In genomic region chr4:185513489-185514181, GRCh38 we compare ENCODE assay signal across 9 cellular contexts. TPM values are rescaled to one million over a fixed set of nuclear protein-coding genes. Genes with fewer than 3 reads are reported as not detected.
DNase-seq lines count a peak whose midpoint lies in the region; ATAC-seq and TF ChIP-seq lines count a peak whose summit lies in the region.
"Had no signal": no experiment of that assay in that cellular context is flagged by ENCODE, and none has a peak within 500 bp of the region (broad histone marks: within the 10 kb centered on the region; RNA-seq: fewer than 3 reads in every experiment).

No MANE protein-coding gene starts in this region.

- no peak for TF ChIP-seq POLR2A in prostate gland (IDR thresholded peaks at IDR 0.05)

- no peak overlapping the region for H3K27ac Mint-ChIP-seq in activated CD8-positive, alpha-beta memory T cell treated with anti-CD3 and anti-CD28 coated beads, Interleukin-2, amount 10 ng/mL, durations not matched to agents 7 days and 5 days
- H3K27ac Mint-ChIP-seq in activated CD4-positive, alpha-beta T cell treated with anti-CD3 and anti-CD28 coated beads, Interleukin-2, amount 10 ng/mL, durations not matched to agents 24 days and 14 days = no peak overlapping the region

- WGBS in prostate gland = 52% methylated on average over 10 of the region's 10 CpGs

- TF ChIP-seq CTCF in thoracic aorta (IDR thresholded peaks at IDR 0.05) (no peak), prostate gland (IDR thresholded peaks at IDR 0.05) (no peak)

- no peaks in the 10 kb centered on the region for H3K9me3 Mint-ChIP-seq in activated CD8-positive, alpha-beta memory T cell treated with anti-CD3 and anti-CD28 coated beads, Interleukin-2, amount 10 ng/mL, durations not matched to agents 7 days and 5 days (ENCODE audit: low read depth)
- H3K9me3 Mint-ChIP-seq in activated CD4-positive, alpha-beta T cell treated with anti-CD3 and anti-CD28 coated beads, Interleukin-2, amount 10 ng/mL, durations not matched to agents 24 days and 14 days = no peaks in the 10 kb centered on the region

- no peaks in the 10 kb centered on the region for H3K9me3 ChIP-seq in thoracic aorta
- no peaks in the 10 kb centered on the region for H3K9me3 ChIP-seq in prostate gland

- H3K27me3 ChIP-seq in thoracic aorta (replicated peaks; ENCODE audit: insufficient read depth) (no peaks in the 10 kb centered on the region), prostate gland (replicated peaks; ENCODE audit: insufficient read depth) (no peaks in the 10 kb centered on the region)

- no peak overlapping the region for H3K4me3 Mint-ChIP-seq in activated CD8-positive, alpha-beta memory T cell treated with anti-CD3 and anti-CD28 coated beads, Interleukin-2, amount 10 ng/mL, durations not matched to agents 7 days and 5 days
- no peak overlapping the region for H3K4me3 Mint-ChIP-seq in activated CD4-positive, alpha-beta T cell treated with anti-CD3 and anti-CD28 coated beads, Interleukin-2, amount 10 ng/mL, durations not matched to agents 24 days and 14 days

- peaks cover 6 to 44% of the 10 kb centered on the region in 2 donors for H3K4me1 ChIP-seq in thoracic aorta (ENCODE audit: control insufficient read depth in 1 of 2, low read depth in 2 of 2)
- H3K4me1 ChIP-seq in prostate gland (replicated peaks) = peaks cover 2% of the 10 kb centered on the region

- intact Hi-C loops in left ventricle myocardium superior (cut with micrococcal nuclease) (no loop called here), prostate gland (cut with DNase I) (no loop called here)
- intact Hi-C loops in activated CD4-positive, alpha-beta T cell treated with anti-CD3 and anti-CD28 coated beads, Interleukin-2, amount 10 ng/mL, durations not matched to agents 24 days and 14 days (cut with micrococcal nuclease) = no loop called here

- H3K36me3 ChIP-seq in thoracic aorta (peaks cover 22% of the 10 kb centered on the region), prostate gland (no peaks in the 10 kb centered on the region)

- peaks cover 11% of the 10 kb centered on the region for H3K4me1 Mint-ChIP-seq in activated CD8-positive, alpha-beta memory T cell treated with anti-CD3 and anti-CD28 coated beads, Interleukin-2, amount 10 ng/mL, durations not matched to agents 7 days and 5 days
- peaks cover 10% of the 10 kb centered on the region for H3K4me1 Mint-ChIP-seq in activated CD4-positive, alpha-beta T cell treated with anti-CD3 and anti-CD28 coated beads, Interleukin-2, amount 10 ng/mL, durations not matched to agents 24 days and 14 days

- H3K36me3 Mint-ChIP-seq in activated CD8-positive, alpha-beta memory T cell treated with anti-CD3 and anti-CD28 coated beads, Interleukin-2, amount 10 ng/mL, durations not matched to agents 7 days and 5 days = no peaks in the 10 kb centered on the region
- H3K36me3 Mint-ChIP-seq in activated CD4-positive, alpha-beta T cell treated with anti-CD3 and anti-CD28 coated beads, Interleukin-2, amount 10 ng/mL, durations not matched to agents 24 days and 14 days (ENCODE audit: low read depth) = no peaks in the 10 kb centered on the region

- CTCF ChIA-PET in activated CD8-positive, alpha-beta memory T cell treated with anti-CD3 and anti-CD28 coated beads, Interleukin-2, amount 10 ng/mL, durations not matched to agents 7 days and 5 days (lab: Charles Lee) = no interaction called here

- H3K4me3 ChIP-seq in thoracic aorta (no peak overlapping the region), prostate gland (no peak overlapping the region)

- ATAC-seq in activated CD8-positive, alpha-beta memory T cell treated with anti-CD3 and anti-CD28 coated beads, Interleukin-2, amount 10 ng/mL, durations not matched to agents 7 days and 5 days = no peak
- ATAC-seq in left ventricle myocardium superior = peak; percentile 91
- ATAC-seq in thoracic aorta (ENCODE audit: insufficient number of reproducible peaks, low FRiP score, low read depth) = peak; percentile 26
- no peak for ATAC-seq in GM19351 (IDR thresholded peaks at IDR 0.05; ENCODE audit: unreplicated experiment)

- peaks cover 76% of the 10 kb centered on the region for H3K27me3 Mint-ChIP-seq in activated CD8-positive, alpha-beta memory T cell treated with anti-CD3 and anti-CD28 coated beads, Interleukin-2, amount 10 ng/mL, durations not matched to agents 7 days and 5 days
- peaks cover 52% of the 10 kb centered on the region for H3K27me3 Mint-ChIP-seq in activated CD4-positive, alpha-beta T cell treated with anti-CD3 and anti-CD28 coated beads, Interleukin-2, amount 10 ng/mL, durations not matched to agents 24 days and 14 days

- DNase-seq in activated CD8-positive, alpha-beta memory T cell treated with anti-CD3 and anti-CD28 coated beads, Interleukin-2, amount 10 ng/mL, durations not matched to agents 7 days and 5 days = peak; percentile 57
- DNase-seq in activated CD8-positive, alpha-beta memory T cell treated with anti-CD3 and anti-CD28 coated beads for 24 hours = no peak
- peak; percentile 56 for DNase-seq in UCSD-AML1 (lab: John Stamatoyannopoulos, UW; ENCODE audit: unreplicated experiment)
- DNase-seq in left ventricle myocardium superior = peak; percentile 58
- DNase-seq in thoracic aorta (ENCODE audit: low spot score) = no peak
- no peak for DNase-seq in prostate gland (ENCODE audit: low spot score)
- DNase-seq in activated CD4-positive, alpha-beta T cell treated with anti-CD3 and anti-CD28 coated beads, Interleukin-2, amount 10 ng/mL, durations not matched to agents 24 days and 14 days = no peak
- DNase-seq: NCI-H2227 treated with DMSO at 0.1 percent for 48 hours had no signal

- H3K27ac ChIP-seq in thoracic aorta = peak overlapping the region; percentile 33 to 48
- H3K27ac ChIP-seq in prostate gland = no peak overlapping the region

RNA-seq across cellular contexts. Expression of gene PDLIM3, which starts 21.7 kb away (rescaled TPM):
- total RNA-seq in activated CD8-positive, alpha-beta memory T cell treated with anti-CD3 and anti-CD28 coated beads, Interleukin-2, amount 10 ng/mL, durations not matched to agents 7 days and 5 days = not detected
- total RNA-seq in left ventricle myocardium superior = 123 TPM
- total RNA-seq in thoracic aorta = 1,000 to 10,000 TPM in 1 of 2 donors, 100 to 1,000 TPM in 1; 835 to 1,176 TPM
- 100 to 1,000 TPM in 1 of 2 donors, 10 to 100 TPM in 1; 78.7 to 139 TPM for total RNA-seq in prostate gland
- not detected in 2 replicates for total RNA-seq in activated CD4-positive, alpha-beta T cell treated with anti-CD3 and anti-CD28 coated beads, Interleukin-2, amount 10 ng/mL, durations not matched to agents 24 days and 14 days

RNA-seq across cellular contexts. Expression of gene CCDC110, which starts 42.1 kb away (rescaled TPM):
- not detected for total RNA-seq in activated CD8-positive, alpha-beta memory T cell treated with anti-CD3 and anti-CD28 coated beads, Interleukin-2, amount 10 ng/mL, durations not matched to agents 7 days and 5 days
- total RNA-seq in left ventricle myocardium superior (0.99 TPM), thoracic aorta (1 to 10 TPM in 1 of 2 donors, under 1 TPM in 1; 0.35 to 6.2 TPM), prostate gland (10 to 100 TPM in 1 of 2 donors, 1 to 10 TPM in 1; 2.8 to 10.3 TPM)
- not detected in 2 replicates for total RNA-seq in activated CD4-positive, alpha-beta T cell treated with anti-CD3 and anti-CD28 coated beads, Interleukin-2, amount 10 ng/mL, durations not matched to agents 24 days and 14 days

Comparison
In these comparisons a context has a peak if more than half of its experiments do, and no peak if none do; other contexts are left out.
1. DNase-seq: peak in activated CD8-positive, alpha-beta memory T cell treated with anti-CD3 and anti-CD28 coated beads, Interleukin-2, amount 10 ng/mL, durations not matched to agents 7 days and 5 days (single experiment), UCSD-AML1 (single experiment) and left ventricle myocardium superior (single experiment); none in activated CD8-positive, alpha-beta memory T cell treated with anti-CD3 and anti-CD28 coated beads for 24 hours (single experiment), thoracic aorta (single experiment), prostate gland (single experiment) and activated CD4-positive, alpha-beta T cell treated with anti-CD3 and anti-CD28 coated beads, Interleukin-2, amount 10 ng/mL, durations not matched to agents 24 days and 14 days (single experiment).
2. ATAC-seq: peak in left ventricle myocardium superior (single experiment) and thoracic aorta (single experiment); none in activated CD8-positive, alpha-beta memory T cell treated with anti-CD3 and anti-CD28 coated beads, Interleukin-2, amount 10 ng/mL, durations not matched to agents 7 days and 5 days (single experiment) and GM19351 (single experiment).
3. H3K27ac ChIP-seq: peak in thoracic aorta (2 of 2); none in prostate gland (0 of 2).
4. RNA of gene PDLIM3, which starts 21.7 kb away (total RNA-seq): 835 to 1,176 TPM in thoracic aorta, 78.7 to 139 TPM in prostate gland and 123 TPM in left ventricle myocardium superior (single experiment); not detected in activated CD4-positive, alpha-beta T cell treated with anti-CD3 and anti-CD28 coated beads, Interleukin-2, amount 10 ng/mL, durations not matched to agents 24 days and 14 days and not detected in activated CD8-positive, alpha-beta memory T cell treated with anti-CD3 and anti-CD28 coated beads, Interleukin-2, amount 10 ng/mL, durations not matched to agents 7 days and 5 days; every median in the first group is over 10 times any median in the second.